In genomic region chr6:158032354-158032733, GRCh38 we compare ENCODE assay signal across 12 cellular contexts. TPM values are rescaled to one million over a fixed set of nuclear protein-coding genes. Genes with fewer than 3 reads are reported as not detected.
DNase-seq lines count a peak whose midpoint lies in the region; ATAC-seq, FAIRE-seq and TF ChIP-seq lines count a peak whose summit lies in the region.
"Had no signal": no experiment of that assay in that cellular context is flagged by ENCODE, and none has a peak within 500 bp of the region (broad histone marks: within the 10 kb centered on the region; RNA-seq: fewer than 3 reads in every experiment).

No MANE protein-coding gene starts in this region.

- H3K4me3 ChIP-seq in Loucy (ENCODE audit: low read length, poor library complexity, severe bottlenecking) (no peak overlapping the region), K562 (no peak overlapping the region), stomach (no peak overlapping the region)

- H3K36me3 ChIP-seq in Loucy (ENCODE audit: insufficient read depth, low read length) (peaks cover 17% of the 10 kb centered on the region; the same call in 1 of the 2 replicates), K562 (ENCODE audit: control insufficient read depth, insufficient read depth, low read length) (peaks cover 26% of the 10 kb centered on the region; the same call in 1 of the 3 replicates), stomach (peaks cover 0 to 20% (median 6%) of the 10 kb centered on the region in 4 donors)

- peaks cover under 1 to 6% (median 3%) of the 10 kb centered on the region in 3 donors for H3K27me3 Mint-ChIP-seq in immature natural killer cell (ENCODE audit: low read depth in 3 of 3)
- H3K27me3 Mint-ChIP-seq in activated naive CD8-positive, alpha-beta T cell treated with anti-CD3 and anti-CD28 coated beads, Interleukin-2, amount 50 U/mL, for 24 hours, result no peaks in the 10 kb centered on the region

- intact Hi-C loops in K562 (cut with micrococcal nuclease) (no loop called here), stomach (cut with DNase I; ENCODE audit: low total_unique reads) (no loop called here)

- WGBS in K562 (ENCODE audit: insufficient coverage, low coverage, missing lambda C conversion rate), result 89% methylated on average over 9 of the region's 9 CpGs
- WGBS in stomach, 5 donors, result 87 to 98% (median 93%) methylated on average over 9 of the region's 9 CpGs

- FAIRE-seq in K562 (lab: Jason Lieb, UNC) (no peak), GM12892 (lab: Jason Lieb, UNC) (no peak)

- ATAC-seq in K562 (no peak), GM19351 (IDR thresholded peaks at IDR 0.05; ENCODE audit: unreplicated experiment) (no peak)
- ATAC-seq in activated naive CD8-positive, alpha-beta T cell treated with anti-CD3 and anti-CD28 coated beads, Interleukin-2, amount 50 U/mL, for 24 hours, result no peak

- H3K27ac ChIP-seq in K562 (ENCODE audit: extremely low read depth, low read depth, low read length) (no peak overlapping the region), stomach (peak overlapping the region; percentile 9 to 70 (median 59))
- H3K27ac ChIP-seq: VCaP had no signal

- BruUV-seq in K562 (replicated peaks; lab: Mats Ljungman, UMichigan), result no TSS peak

- POLR2A ChIA-PET in K562 (lab: Yijun Ruan, JAX), result interaction anchor here (0.6 to 2.8 kb wide), 5 partner anchors 8 to 663 kb away, joined by 3 to 19 read pairs (median 4); no protein-coding TSS in a partner anchor

- H3K27me3 ChIP-seq in Loucy (ENCODE audit: insufficient read depth, low read length, poor library complexity, severe bottlenecking) (no peaks in the 10 kb centered on the region), K562 (ENCODE audit: control insufficient read depth in 2 of 2, insufficient read depth in 2 of 2, low read length in 2 of 2) (no peaks in the 10 kb centered on the region), stomach (no peaks in the 10 kb centered on the region)

- peak overlapping the region; percentile 26 for H3K4me2 ChIP-seq in Loucy (ENCODE audit: low read depth, low read length, poor library complexity, severe bottlenecking)
- H3K4me2 ChIP-seq in K562 (ENCODE audit: insufficient read depth, low read length), result peak overlapping the region; percentile 56; the same call in 1 of the 2 replicates

- H3K9ac ChIP-seq in Loucy (ENCODE audit: low read depth, low read length, poor library complexity, severe bottlenecking) (no peak overlapping the region), K562 (ENCODE audit: insufficient read depth in 1 of 2, low read depth in 2 of 2, low read length in 2 of 2) (peak overlapping the region; percentile 17 to 80; a peak in 3 of 4 replicates)

- H3K4me1 Mint-ChIP-seq in immature natural killer cell, result peaks cover 47 to 67% of the 10 kb centered on the region in 2 donors
- peaks cover 37% of the 10 kb centered on the region for H3K4me1 Mint-ChIP-seq in activated naive CD8-positive, alpha-beta T cell treated with anti-CD3 and anti-CD28 coated beads, Interleukin-2, amount 50 U/mL, for 24 hours

- H4K20me1 ChIP-seq in Loucy (ENCODE audit: insufficient read depth, low read length, poor library complexity, severe bottlenecking) (peaks cover 13% of the 10 kb centered on the region), K562 (replicated peaks; ENCODE audit: control insufficient read depth, insufficient read depth, low read length) (no peaks in the 10 kb centered on the region)

- peaks cover 26% of the 10 kb centered on the region for H3K4me1 ChIP-seq in Loucy (ENCODE audit: insufficient read depth, low read length, poor library complexity, severe bottlenecking)
- peaks cover 18 to 32% of the 10 kb centered on the region in 2 experiments for H3K4me1 ChIP-seq in K562 (replicated peaks in 1 of 2; ENCODE audit: control insufficient read depth in 2 of 2, insufficient read depth in 2 of 2, low read length in 2 of 2)
- H3K4me1 ChIP-seq in stomach, result peaks cover 32 to 55% (median 44%) of the 10 kb centered on the region in 4 donors

- H3K9me3 ChIP-seq in Loucy (ENCODE audit: insufficient read depth, low read depth, low read length) (no peaks in the 10 kb centered on the region), K562 (replicated peaks; ENCODE audit: control insufficient read depth, insufficient read depth, low read depth, low read length) (no peaks in the 10 kb centered on the region), stomach (no peaks in the 10 kb centered on the region)

- no peaks in the 10 kb centered on the region for H3K9me2 ChIP-seq in Loucy (replicated peaks; ENCODE audit: low read depth, low read length)

- no peak for TF ChIP-seq POLR2A in K562 (conservative IDR thresholded peaks at IDR 0.05)
- no peak for TF ChIP-seq POLR2A in stomach (IDR thresholded peaks at IDR 0.05)
- no peak for TF ChIP-seq POLR2A in GM12892 (IDR thresholded peaks at IDR 0.05; ENCODE audit: low read depth, low read length)

- no peak for TF ChIP-seq RAD21 in K562 (CRISPR knock-in tag; conservative IDR thresholded peaks at IDR 0.05 in 1 of 2, IDR thresholded peaks at IDR 0.05 in 1 of 2)

- CTCF ChIA-PET in K562 (lab: Yijun Ruan, JAX; ENCODE audit: low intra/inter-chr PET ratio), result no interaction called here

- H3K9me3 Mint-ChIP-seq in immature natural killer cell, result no peaks in the 10 kb centered on the region
- no peaks in the 10 kb centered on the region for H3K9me3 Mint-ChIP-seq in activated naive CD8-positive, alpha-beta T cell treated with anti-CD3 and anti-CD28 coated beads, Interleukin-2, amount 50 U/mL, for 24 hours

- TF ChIP-seq CTCF in Loucy (conservative IDR thresholded peaks at IDR 0.05; ENCODE audit: low read length), result no peak
- no peak for TF ChIP-seq CTCF in K562 (IDR thresholded peaks at IDR 0.05 in 2 of 3, conservative IDR thresholded peaks at IDR 0.05 in 1 of 3; ENCODE audit: insufficient read depth in 2 of 3, low read depth in 1 of 3, low read length in 3 of 3)
- no peak for TF ChIP-seq CTCF in stomach (IDR thresholded peaks at IDR 0.05)

- no peak for DNase-seq in K562 (ENCODE audit: extremely low read depth in 1 of 4, low spot score in 3 of 4)
- no peak for DNase-seq in immature natural killer cell
- no peak for DNase-seq in stomach
- no peak for DNase-seq in activated naive CD8-positive, alpha-beta T cell treated with anti-CD3 and anti-CD28 coated beads, Interleukin-2, amount 50 U/mL, for 24 hours
- DNase-seq in GM12892 (ENCODE audit: insufficient read length), result no peak
- no peak for DNase-seq in DMS79 (lab: John Stamatoyannopoulos, UW)
- DNase-seq: hippocampal formation, mesendoderm, NCI-H1436 treated with DMSO at 0.1 percent for 48 hours had no signal

- in situ Hi-C loops in K562 (cut with MboI), result no loop called here

- TF ChIP-seq EP300 in K562 (IDR thresholded peaks at IDR 0.05; ENCODE audit: low read length) (no peak), stomach (IDR thresholded peaks at IDR 0.05) (no peak)

- H3K27ac Mint-ChIP-seq in immature natural killer cell, result peak overlapping the region in 4 of 6 donors; percentile 89 to 94 (median 91)
- no peak overlapping the region for H3K27ac Mint-ChIP-seq in activated naive CD8-positive, alpha-beta T cell treated with anti-CD3 and anti-CD28 coated beads, Interleukin-2, amount 50 U/mL, for 24 hours

- peaks cover 3% of the 10 kb centered on the region for H3K9me1 ChIP-seq in K562 (ENCODE audit: control insufficient read depth, insufficient read depth, low read length)

- no peak overlapping the region for H2AFZ ChIP-seq in Loucy (ENCODE audit: low read length)
- no peak overlapping the region for H2AFZ ChIP-seq in K562 (ENCODE audit: low read depth, low read length)

- peak overlapping the region in 4 of 5 donors; percentile 24 to 89 (median 79) for H3K4me3 Mint-ChIP-seq in immature natural killer cell
- H3K4me3 Mint-ChIP-seq in activated naive CD8-positive, alpha-beta T cell treated with anti-CD3 and anti-CD28 coated beads, Interleukin-2, amount 50 U/mL, for 24 hours, result no peak overlapping the region

- H3K79me2 ChIP-seq in Loucy (ENCODE audit: insufficient read depth, low read length), result peaks cover 14% of the 10 kb centered on the region; the same call in 1 of the 2 replicates
- H3K79me2 ChIP-seq in K562 (ENCODE audit: control insufficient read depth, insufficient read depth, low read length), result peaks cover 3% of the 10 kb centered on the region; the same call in 1 of the 3 replicates

- H3F3A ChIP-seq in Loucy (ENCODE audit: low read depth), result no peaks in the 10 kb centered on the region

- H3K36me3 Mint-ChIP-seq in immature natural killer cell, result peaks cover 5 to 24% (median 19%) of the 10 kb centered on the region in 3 donors
- H3K36me3 Mint-ChIP-seq in activated naive CD8-positive, alpha-beta T cell treated with anti-CD3 and anti-CD28 coated beads, Interleukin-2, amount 50 U/mL, for 24 hours (ENCODE audit: low read depth), result peaks cover 32% of the 10 kb centered on the region

TF ChIP-seq in K562, 482 proteins besides CTCF, POLR2A, EP300 and RAD21 (continues in another document):
- TF ChIP-seq TEAD4 (IDR thresholded peaks at IDR 0.05; ENCODE audit: low read length) (no peak), TEAD4 (CRISPR knock-in tag; IDR thresholded peaks at IDR 0.05; ENCODE audit: borderline replicate concordance) (0 out of 2 replicates have a peak, but pooled peaks have one; percentile 36), POU5F1 (IDR thresholded peaks at IDR 0.05; ENCODE audit: borderline replicate concordance, low read depth, low read length, partially characterized antibody) (no peak), NR3C1 (CRISPR knock-in tag; IDR thresholded peaks at IDR 0.05) (no peak), TEAD1 (CRISPR knock-in tag; IDR thresholded peaks at IDR 0.05) (0 out of 4 replicates have a peak, but pooled peaks of 1 of the 2 experiments have one; percentile 24)

RNA-seq across cellular contexts. Expression of gene SYNJ2, which starts 50.7 kb away (rescaled TPM):
- total RNA-seq in K562 (2011; cell fraction: chromatin; rRNA removed; ENCODE audit: low replicate concordance), result 70.0 and 111 TPM in 2 replicates
- total RNA-seq in K562 (2011; cell fraction: nucleolus; rRNA removed), result 56.6 and 62.9 TPM in 2 replicates
- 49.5 and 50.1 TPM in 2 replicates for total RNA-seq in K562 (2011; cell fraction: nucleoplasm; rRNA removed)
- total RNA-seq in K562 (2014; rRNA removed) (15.7 and 17.8 TPM in 2 replicates), K562 (2014; rRNA removed; fragmentation: Illumina TruSeq; extraction: Trizol) (19.5 and 22.7 TPM in 2 replicates), K562 (2015; rRNA removed; fragmentation: Illumina TruSeq; extraction: Trizol) (12.5 and 13.6 TPM in 2 replicates), K562 (2021) (24.7 and 27.7 TPM in 2 replicates), stomach (10 to 100 TPM; 11.7 to 41.4 (median 25.4) TPM)
- polyA plus RNA-seq in K562 (2011; rRNA removed) (17.1 and 21.6 TPM in 2 replicates), K562 (2014; fragmentation: Illumina TruSeq; extraction: Trizol) (22.9 and 26.1 TPM in 2 replicates), K562 (2014; fragmentation: Nextera tagmentation; extraction: Ambion mirVana) (1 to 10 TPM; 3.0 to 3.3 TPM), K562 (2014; rRNA removed) (13.7 and 16.9 TPM in 2 replicates), immature natural killer cell (10 to 100 TPM in 2 of 3 donors, 1 to 10 TPM in 1; 8.7 to 22.0 (median 12.5) TPM), stomach (1 to 10 TPM; 4.7 to 6.3 (median 6.0) TPM)
- polyA plus RNA-seq in K562 (2011; cell fraction: cytosol; rRNA removed), result 18.3 and 24.0 TPM in 2 replicates
- polyA plus RNA-seq in K562 (2011; cell fraction: nucleus; rRNA removed), result 28.6 and 33.9 TPM in 2 replicates
- polyA plus RNA-seq in K562 (2012), result 15.0 and 17.4 TPM in 2 replicates
- 24.2 and 30.1 TPM in 2 replicates for polyA minus RNA-seq in K562 (2011; rRNA and poly(A)+ RNA removed)
- polyA minus RNA-seq in K562 (2011; cell fraction: cytosol; rRNA and poly(A)+ RNA removed), result 19.8 and 20.9 TPM in 2 replicates
- polyA minus RNA-seq in K562 (2011; cell fraction: nucleus; rRNA and poly(A)+ RNA removed), result 18.7 and 22.3 TPM in 2 replicates
- 2.7 TPM for polyA plus RNA-seq in GM12892 (2012; ENCODE audit: missing spikeins)
